Comparison of ENCODE assay signal across 31 cellular contexts in genomic region chr2:75574106-75574505, GRCh38. TPM values are rescaled to one million over a fixed set of nuclear protein-coding genes. Genes with fewer than 3 reads are reported as not detected.
DNase-seq lines count a peak whose midpoint lies in the region; ATAC-seq and TF ChIP-seq lines count a peak whose summit lies in the region.
"Had no signal": no experiment of that assay in that cellular context is flagged by ENCODE, and none has a peak within 500 bp of the region (broad histone marks: within the 10 kb centered on the region; RNA-seq: fewer than 3 reads in every experiment).

No MANE protein-coding gene starts in this region.

- H3T11ph ChIP-seq in H9 (ENCODE audit: low read length) = no peak overlapping the region

- H3K56ac ChIP-seq in H9 (ENCODE audit: insufficient read length, low read depth, low read length) = no peak overlapping the region

- H3K18ac ChIP-seq in H9 (ENCODE audit: insufficient read length, low read depth, low read length) = no peak overlapping the region

- H2BK12ac ChIP-seq in H9 (ENCODE audit: insufficient read length, low read depth, low read length) = no peak overlapping the region

- no peak for DNase-seq in A673 (ENCODE audit: low spot score)
- DNase-seq in H9 = no peak
- no peak for DNase-seq in RWPE2 (ENCODE audit: low spot score)
- DNase-seq in fibroblast of the aortic adventitia (ENCODE audit: low read depth) = peak; percentile 32
- DNase-seq in GM19240 (ENCODE audit: insufficient read length, low spot score) = no peak
- DNase-seq in left lobe of liver (ENCODE audit: low spot score) = no peak
- DNase-seq in inferior parietal cortex (ENCODE audit: extremely low spot score) = no peak
- DNase-seq: activated B cell treated with CpG ODN at 0.5 μM for 24 hours; activated CD8-positive, alpha-beta T cell treated with anti-CD3 and anti-CD28 coated beads, Interleukin-2, amount 10 ng/mL, durations not matched to agents 7 days and 5 days; activated naive CD4-positive, alpha-beta T cell treated with anti-CD3 and anti-CD28 coated beads, Interleukin-2, amount 10 ng/mL, durations not matched to agents 7 days and 5 days; activated T-cell treated with anti-CD3 and anti-CD28 coated beads, Interleukin-2, amount 50 U/mL, for 24 hours; anterior cingulate cortex; CD4-positive, alpha-beta T cell; DMS79 treated with DMSO at 0.1 percent for 48 hours; effector CD4-positive, alpha-beta T cell; GOT3; hippocampal formation; islet precursor cell; mesenchymal stem cell; MG63; naive thymus-derived CD8-positive, alpha-beta T cell; NCI-H1436; NCI-H526 treated with DMSO at 0.1 percent for 48 hours; stimulated activated CD4-positive, alpha-beta T cell treated with anti-CD3 and anti-CD28 coated beads, Interleukin-1b, Interleukin-23, amount 100 ng/mL, for 48 hours; stimulated activated naive CD8-positive, alpha-beta T cell treated with anti-CD3 and anti-CD28 coated beads, Interleukin-15, amount 100 ng/mL, for 72 hours had no signal

- no peak overlapping the region for H3K4ac ChIP-seq in H9 (ENCODE audit: low read depth, low read length)

- no peak overlapping the region for H2BK15ac ChIP-seq in H9 (ENCODE audit: low read depth, low read length)

- no peaks in the 10 kb centered on the region for H4K20me1 ChIP-seq in H9 (ENCODE audit: control insufficient read depth, insufficient read depth, insufficient read length)

- intact Hi-C loops in A673 (cut with micrococcal nuclease; ENCODE audit: unreplicated experiment) = no loop called here

- peaks cover 1% of the 10 kb centered on the region for H3K27me3 Mint-ChIP-seq in H9 (ENCODE audit: low read depth)
- H3K27me3 Mint-ChIP-seq: type B pancreatic cell had no signal

- no peak overlapping the region for H3K4me3 ChIP-seq in A673 (ENCODE audit: low read depth, low read length, poor library complexity, severe bottlenecking)
- H3K4me3 ChIP-seq in RWPE2 (ENCODE audit: severe bottlenecking) = no peak overlapping the region
- no peak overlapping the region for H3K4me3 ChIP-seq in fibroblast of the aortic adventitia (ENCODE audit: low read depth, low read length)
- H3K4me3 ChIP-seq: MG63, SJSA1 had no signal

- no peak overlapping the region for H2BK5ac ChIP-seq in H9 (ENCODE audit: insufficient read length, low read length)

- H3K23ac ChIP-seq in H9 (ENCODE audit: insufficient read length, low read depth, low read length) = no peak overlapping the region

- H3K36me3 ChIP-seq in A673 (ENCODE audit: insufficient read depth, low read length, poor library complexity, severe bottlenecking) = no peaks in the 10 kb centered on the region
- H3K36me3 ChIP-seq in RWPE2 (ENCODE audit: low read depth) = no peaks in the 10 kb centered on the region
- H3K36me3 ChIP-seq: MG63, SJSA1 had no signal

- no peaks in the 10 kb centered on the region for H3K23me2 ChIP-seq in H9 (ENCODE audit: insufficient read length, low read depth, low read length, poor library complexity, severe bottlenecking)

- peak; percentile 50; the same call in 2 of the 3 replicates for ATAC-seq in RWPE2 (ENCODE audit: low read depth)
- ATAC-seq in GM21529 (IDR thresholded peaks at IDR 0.05; ENCODE audit: unreplicated experiment) = no peak
- no peak for ATAC-seq in left lobe of liver
- ATAC-seq: activated CD8-positive, alpha-beta T cell treated with anti-CD3 and anti-CD28 coated beads, Interleukin-2, amount 10 ng/mL, durations not matched to agents 7 days and 5 days; naive thymus-derived CD8-positive, alpha-beta T cell; stimulated activated naive CD8-positive, alpha-beta T cell treated with anti-CD3 and anti-CD28 coated beads, Interleukin-15, amount 100 ng/mL, for 72 hours had no signal

- H4K91ac ChIP-seq in H9 (ENCODE audit: insufficient read length, low read depth, low read length) = no peak overlapping the region

- H3K9me3 ChIP-seq in A673 (ENCODE audit: low read depth, low read length, poor library complexity, severe bottlenecking) = no peaks in the 10 kb centered on the region
- no peaks in the 10 kb centered on the region for H3K9me3 ChIP-seq in H9 (ENCODE audit: control insufficient read depth, low read depth, low read length)
- H3K9me3 ChIP-seq in RWPE2 (ENCODE audit: severe bottlenecking) = no peaks in the 10 kb centered on the region
- H3K9me3 ChIP-seq: MG63, SJSA1 had no signal

- no peak overlapping the region for H4K8ac ChIP-seq in H9 (replicated peaks; ENCODE audit: insufficient read length, low read depth, low read length)

- no peak overlapping the region for H2AFZ ChIP-seq in H9 (ENCODE audit: low read length)
- H2AFZ ChIP-seq: parathyroid adenoma had no signal

- no peak overlapping the region for H2BK20ac ChIP-seq in H9 (ENCODE audit: low read depth, low read length, poor library complexity, severe bottlenecking)

- H3K4me1 ChIP-seq in A673 (ENCODE audit: insufficient read depth, low read length, poor library complexity, severe bottlenecking) = peaks cover 23% of the 10 kb centered on the region
- no peaks in the 10 kb centered on the region for H3K4me1 ChIP-seq in H9 (ENCODE audit: insufficient read depth, low read length)
- peaks cover 15% of the 10 kb centered on the region for H3K4me1 ChIP-seq in RWPE2 (ENCODE audit: insufficient read depth, poor library complexity, severe bottlenecking)

- BruUV-seq in A673 (replicated peaks; lab: Mats Ljungman, UMichigan) = no TSS peak

- H3K27ac Mint-ChIP-seq in H9 = no peak overlapping the region
- H3K27ac Mint-ChIP-seq: activated B cell treated with CpG ODN at 0.5 μM for 24 hours; activated CD8-positive, alpha-beta T cell treated with anti-CD3 and anti-CD28 coated beads, Interleukin-2, amount 10 ng/mL, durations not matched to agents 7 days and 5 days; activated naive CD4-positive, alpha-beta T cell treated with anti-CD3 and anti-CD28 coated beads, Interleukin-2, amount 10 ng/mL, durations not matched to agents 7 days and 5 days; activated T-cell treated with anti-CD3 and anti-CD28 coated beads, Interleukin-2, amount 50 U/mL, for 24 hours; CD4-positive, alpha-beta T cell; naive thymus-derived CD8-positive, alpha-beta T cell; stimulated activated naive CD8-positive, alpha-beta T cell treated with anti-CD3 and anti-CD28 coated beads, Interleukin-15, amount 100 ng/mL, for 72 hours; T-helper 2 cell treated with Interferon-gamma antibody and Interleukin-4, amounts not matched to agents 5 μg/mL and 100 μg/mL, for 36 hours; type B pancreatic cell had no signal

- no peak overlapping the region for H2AK5ac ChIP-seq in H9 (ENCODE audit: insufficient read length, low read length)

- CTCF ChIA-PET in A673 (lab: Charles Lee) = no interaction called here

- no peak overlapping the region for H3K4me3 Mint-ChIP-seq in H9
- H3K4me3 Mint-ChIP-seq: activated B cell treated with CpG ODN at 0.5 μM for 24 hours; activated CD8-positive, alpha-beta T cell treated with anti-CD3 and anti-CD28 coated beads, Interleukin-2, amount 10 ng/mL, durations not matched to agents 7 days and 5 days; activated naive CD4-positive, alpha-beta T cell treated with anti-CD3 and anti-CD28 coated beads, Interleukin-2, amount 10 ng/mL, durations not matched to agents 7 days and 5 days; activated T-cell treated with anti-CD3 and anti-CD28 coated beads, Interleukin-2, amount 50 U/mL, for 24 hours; CD4-positive, alpha-beta T cell; naive thymus-derived CD8-positive, alpha-beta T cell; stimulated activated naive CD8-positive, alpha-beta T cell treated with anti-CD3 and anti-CD28 coated beads, Interleukin-15, amount 100 ng/mL, for 72 hours; T-helper 2 cell treated with Interferon-gamma antibody and Interleukin-4, amounts not matched to agents 5 μg/mL and 100 μg/mL, for 36 hours; type B pancreatic cell had no signal

- no peak overlapping the region for H3K4me2 ChIP-seq in H9 (ENCODE audit: insufficient read depth, insufficient read length, low read length)

- H3K27me3 ChIP-seq in A673 (replicated peaks; ENCODE audit: insufficient read depth, low read depth, low read length, poor library complexity) (no peaks in the 10 kb centered on the region), H9 (ENCODE audit: insufficient read depth, low read length) (no peaks in the 10 kb centered on the region), RWPE2 (ENCODE audit: insufficient read depth, poor library complexity, severe bottlenecking) (no peaks in the 10 kb centered on the region)
- H3K27me3 ChIP-seq: MG63, SJSA1 had no signal

- POLR2A ChIA-PET in A673 (lab: Charles Lee; ENCODE audit: low non-redundant PET) = no interaction called here

- H3K14ac ChIP-seq in H9 (ENCODE audit: insufficient read depth, low read length) = no peak overlapping the region

- H3K4me1 Mint-ChIP-seq in H9 = peaks cover 5 to 7% of the 10 kb centered on the region in 2 experiments; a peak in 3 of 4 replicates
- H3K4me1 Mint-ChIP-seq: activated B cell treated with CpG ODN at 0.5 μM for 24 hours; activated naive CD4-positive, alpha-beta T cell treated with anti-CD3 and anti-CD28 coated beads, Interleukin-2, amount 10 ng/mL, durations not matched to agents 7 days and 5 days; naive thymus-derived CD8-positive, alpha-beta T cell; stimulated activated naive CD8-positive, alpha-beta T cell treated with anti-CD3 and anti-CD28 coated beads, Interleukin-15, amount 100 ng/mL, for 72 hours had no signal

- WGBS in H9 (ENCODE audit: extremely low coverage, insufficient read length, low lambda C conversion rate) = no CpG with 5 or more reads among the region's 1 CpG

- H3K79me1 ChIP-seq in H9 (ENCODE audit: insufficient read depth, low read depth, low read length, poor library complexity, severe bottlenecking) = no peaks in the 10 kb centered on the region

- H4K5ac ChIP-seq in H9 (ENCODE audit: insufficient read length, low read depth, low read length) = no peak overlapping the region

- H2BK120ac ChIP-seq in H9 (ENCODE audit: low read depth, low read length, poor library complexity, severe bottlenecking) = no peak overlapping the region

- H3K9me3 Mint-ChIP-seq in H9 = no peaks in the 10 kb centered on the region
- H3K9me3 Mint-ChIP-seq: activated naive CD4-positive, alpha-beta T cell treated with anti-CD3 and anti-CD28 coated beads, Interleukin-2, amount 10 ng/mL, durations not matched to agents 7 days and 5 days; T-helper 2 cell treated with Interferon-gamma antibody and Interleukin-4, amounts not matched to agents 5 μg/mL and 100 μg/mL, for 36 hours; type B pancreatic cell had no signal

- 0 out of 2 replicates have a peak, but pooled peaks have one; percentile 13 for TF ChIP-seq CTCF in A673 (conservative IDR thresholded peaks at IDR 0.05; ENCODE audit: low read depth, low read length)
- TF ChIP-seq CTCF in H9 (conservative IDR thresholded peaks at IDR 0.05) = peak; percentile 12; the same call in 1 of the 3 replicates
- TF ChIP-seq CTCF in RWPE2 (IDR thresholded peaks at IDR 0.05; ENCODE audit: poor library complexity, severe bottlenecking) = peak; percentile 30
- TF ChIP-seq CTCF in fibroblast of the aortic adventitia (IDR thresholded peaks at IDR 0.05; ENCODE audit: insufficient read depth, low read length) = peak; percentile 8

- H3K79me2 ChIP-seq in H9 (ENCODE audit: insufficient read depth, low read length) = no peaks in the 10 kb centered on the region
- H3K79me2 ChIP-seq: parathyroid adenoma had no signal

- no peak overlapping the region for H3K9ac ChIP-seq in H9 (ENCODE audit: extremely low read depth, insufficient read length, low read length)
- H3K9ac ChIP-seq: parathyroid adenoma had no signal

- H3K27ac ChIP-seq in A673 (ENCODE audit: low read depth, low read length, poor library complexity, severe bottlenecking) (no peak overlapping the region), H9 (ENCODE audit: insufficient read length, low read depth, low read length) (no peak overlapping the region), RWPE2 (ENCODE audit: poor library complexity, severe bottlenecking) (peak overlapping the region; percentile 24)
- H3K27ac ChIP-seq: parathyroid adenoma, SJSA1 had no signal

- no peaks in the 10 kb centered on the region for H3K36me3 Mint-ChIP-seq in H9 (ENCODE audit: insufficient read depth in 1 of 3, low read depth in 3 of 3)
- H3K36me3 Mint-ChIP-seq: activated naive CD4-positive, alpha-beta T cell treated with anti-CD3 and anti-CD28 coated beads, Interleukin-2, amount 10 ng/mL, durations not matched to agents 7 days and 5 days; type B pancreatic cell had no signal

RNA-seq across cellular contexts. Expression of gene EVA1A, which starts 13.4 kb away (rescaled TPM):
- total RNA-seq in A673 (2021) (4.0 and 4.3 TPM in 2 replicates), H9 (2021) (0.68 and 1.7 TPM in 2 replicates), fibroblast of the aortic adventitia (ENCODE audit: low replicate concordance) (25.2 and 28.1 TPM in 2 replicates), left lobe of liver (84.3 TPM)
- total RNA-seq: activated B cell treated with CpG ODN at 0.5 μM for 24 hours; activated CD8-positive, alpha-beta T cell treated with anti-CD3 and anti-CD28 coated beads, Interleukin-2, amount 10 ng/mL, durations not matched to agents 7 days and 5 days; CD4-positive, alpha-beta T cell; naive thymus-derived CD8-positive, alpha-beta T cell; OCI-LY7 had no signal
